ENCODE assay signal across 13 cellular contexts in genomic region chr12:56985714-56986113, GRCh38. TPM values are rescaled to one million over a fixed set of nuclear protein-coding genes. Genes with fewer than 3 reads are reported as not detected.
DNase-seq lines count a peak whose midpoint lies in the region; ATAC-seq, FAIRE-seq and TF ChIP-seq lines count a peak whose summit lies in the region.
"Not testable (repeated sequence)": the region's sequence is repeated elsewhere in the genome, so short reads cannot be mapped to it uniquely, and the experiment has no call there.
"Had no signal": no experiment of that assay in that cellular context is flagged by ENCODE, and none has a peak within 500 bp of the region (broad histone marks: within the 10 kb centered on the region; RNA-seq: fewer than 3 reads in every experiment).

No MANE protein-coding gene starts in this region.

- intact Hi-C loops in vagina (cut with DNase I): loop anchor here (5.0 kb wide), 1 partner anchor 228 kb away; no protein-coding TSS in a partner anchor

- H3K9me3 Mint-ChIP-seq in activated CD8-positive, alpha-beta memory T cell treated with anti-CD3 and anti-CD28 coated beads, Interleukin-2, amount 10 ng/mL, durations not matched to agents 7 days and 5 days (ENCODE audit: low read depth): not testable (repeated sequence)

- not testable (repeated sequence) for H3K27ac ChIP-seq in vagina

- not testable (repeated sequence) for H3K27ac Mint-ChIP-seq in activated CD8-positive, alpha-beta memory T cell treated with anti-CD3 and anti-CD28 coated beads, Interleukin-2, amount 10 ng/mL, durations not matched to agents 7 days and 5 days

- not testable (repeated sequence) for TF ChIP-seq CTCF in GM13976 (IDR thresholded peaks at IDR 0.05; ENCODE audit: borderline replicate concordance, control extremely low read depth, extremely low read depth, insufficient read depth, missing control alignments); bronchial epithelial cell (IDR thresholded peaks at IDR 0.05; ENCODE audit: insufficient read depth, low read length, severe bottlenecking); omental fat pad (IDR thresholded peaks at IDR 0.05); vagina (IDR thresholded peaks at IDR 0.05)

- H3K27me3 Mint-ChIP-seq in activated CD8-positive, alpha-beta memory T cell treated with anti-CD3 and anti-CD28 coated beads, Interleukin-2, amount 10 ng/mL, durations not matched to agents 7 days and 5 days: not testable (repeated sequence)

- DNase-seq in GM13976 (ENCODE audit: low spot score) (peak; percentile 1), NCI-H2029 (lab: John Stamatoyannopoulos, UW) (peak; percentile 61), RPMI7951 (ENCODE audit: low read depth) (peak; percentile 45), bronchial epithelial cell (ENCODE audit: low read depth) (peak; percentile 98), islet precursor cell (peak; percentile 100), vagina (ENCODE audit: extremely low spot score in 2 of 2) (peak; percentile 95 to 97)
- DNase-seq in activated CD8-positive, alpha-beta memory T cell treated with anti-CD3 and anti-CD28 coated beads, Interleukin-2, amount 10 ng/mL, durations not matched to agents 7 days and 5 days; omental fat pad (ENCODE audit: low spot score): not testable (repeated sequence)

- H3K4me3 ChIP-seq in bronchial epithelial cell (ENCODE audit: low read depth, low read length); vagina: not testable (repeated sequence)

- not testable (repeated sequence) for H3K36me3 ChIP-seq in bronchial epithelial cell (ENCODE audit: control insufficient read depth, insufficient read depth, low read length); vagina

- H3K9me3 ChIP-seq in vagina: not testable (repeated sequence)

- H3K4me1 ChIP-seq in vagina: peaks cover 27% of the 10 kb centered on the region

- not testable (repeated sequence) for H3K4me3 Mint-ChIP-seq in activated CD8-positive, alpha-beta memory T cell treated with anti-CD3 and anti-CD28 coated beads, Interleukin-2, amount 10 ng/mL, durations not matched to agents 7 days and 5 days

- CTCF ChIA-PET in activated CD8-positive, alpha-beta memory T cell treated with anti-CD3 and anti-CD28 coated beads, Interleukin-2, amount 10 ng/mL, durations not matched to agents 7 days and 5 days (lab: Charles Lee): interaction anchor here (0.7 to 4.2 kb wide), 4 partner anchors 11 to 146 kb away, joined by 3 to 16 read pairs (median 12); partner anchors contain the start of gene STAT6

- in situ Hi-C loops in GM13976 (cut with MboI; ENCODE audit: low sequenced_read_pairs, unreplicated experiment): loop anchor here (25.0 kb wide), 1 partner anchor 148 kb away; no protein-coding TSS in a partner anchor

- H3K4me1 Mint-ChIP-seq in activated CD8-positive, alpha-beta memory T cell treated with anti-CD3 and anti-CD28 coated beads, Interleukin-2, amount 10 ng/mL, durations not matched to agents 7 days and 5 days: not testable (repeated sequence)

- H3K27me3 ChIP-seq in bronchial epithelial cell (ENCODE audit: control insufficient read depth, insufficient read depth, low read length); vagina: not testable (repeated sequence)

- not testable (repeated sequence) for TF ChIP-seq POLR2A in vagina (IDR thresholded peaks at IDR 0.05)

- ATAC-seq in activated CD8-positive, alpha-beta memory T cell treated with anti-CD3 and anti-CD28 coated beads, Interleukin-2, amount 10 ng/mL, durations not matched to agents 7 days and 5 days: peak; percentile 57
- ATAC-seq in omental fat pad (ENCODE audit: low FRiP score): peak; percentile 86

- H3K36me3 Mint-ChIP-seq in activated CD8-positive, alpha-beta memory T cell treated with anti-CD3 and anti-CD28 coated beads, Interleukin-2, amount 10 ng/mL, durations not matched to agents 7 days and 5 days: not testable (repeated sequence)

- not testable (repeated sequence) for FAIRE-seq in bronchial epithelial cell (lab: Jason Lieb, UNC)

RNA-seq across cellular contexts. Expression of gene ZBTB39, which starts 20.6 kb away (rescaled TPM):
- 2.3 and 2.6 TPM in 2 replicates for total RNA-seq in RPMI7951 (2014; rRNA removed; shearing (Covaris generic))
- total RNA-seq in activated CD8-positive, alpha-beta memory T cell treated with anti-CD3 and anti-CD28 coated beads, Interleukin-2, amount 10 ng/mL, durations not matched to agents 7 days and 5 days: 1 to 10 TPM; 8.8 to 9.3 TPM
- total RNA-seq in bronchial epithelial cell: 5.2 and 5.5 TPM in 2 replicates
- 1 to 10 TPM; 3.5 to 7.2 (median 6.6) TPM for total RNA-seq in omental fat pad
- total RNA-seq in vagina: 6.1 TPM

RNA-seq across cellular contexts. Expression of gene RDH16, which starts 28.3 kb away (rescaled TPM):
- total RNA-seq in RPMI7951 (2014; rRNA removed; shearing (Covaris generic)): 0.29 TPM in 1 of 2 replicates, not detected in the other
- under 1 TPM; 0.35 to 0.91 TPM for total RNA-seq in activated CD8-positive, alpha-beta memory T cell treated with anti-CD3 and anti-CD28 coated beads, Interleukin-2, amount 10 ng/mL, durations not matched to agents 7 days and 5 days
- total RNA-seq in bronchial epithelial cell: 0.51 and 1.6 TPM in 2 replicates
- under 1 TPM in 3 of 4 donors, not detected in 1; 0.36 to 0.56 (median 0.47) TPM for total RNA-seq in omental fat pad
- total RNA-seq in vagina: 2.9 TPM

RNA-seq across cellular contexts. Expression of gene TAC3, which starts 30.6 kb away (rescaled TPM):
- not detected in 2 replicates for total RNA-seq in RPMI7951 (2014; rRNA removed; shearing (Covaris generic))
- total RNA-seq in activated CD8-positive, alpha-beta memory T cell treated with anti-CD3 and anti-CD28 coated beads, Interleukin-2, amount 10 ng/mL, durations not matched to agents 7 days and 5 days: not detected
- not detected in 2 replicates for total RNA-seq in bronchial epithelial cell
- not detected for total RNA-seq in omental fat pad
- not detected for total RNA-seq in vagina
- total RNA-seq: activated T-helper 2 cell treated with anti-CD3 and anti-CD28 coated beads, Interferon-gamma antibody, Interleukin-2, Interleukin-4, amounts not matched to agents 10 μg/mL and 5 μg/mL and 100 μg/mL, durations not matched to agents 14 hours and 24 hours and 36 hours; gastrocnemius medialis; natural killer cell; psoas muscle; tibial nerve had no signal

RNA-seq across cellular contexts. Expression of gene SDR9C7, which starts 51.5 kb away (rescaled TPM):
- total RNA-seq in RPMI7951 (2014; rRNA removed; shearing (Covaris generic)): not detected in 2 replicates
- not detected for total RNA-seq in activated CD8-positive, alpha-beta memory T cell treated with anti-CD3 and anti-CD28 coated beads, Interleukin-2, amount 10 ng/mL, durations not matched to agents 7 days and 5 days
- total RNA-seq in bronchial epithelial cell (0.26 and 4.9 TPM in 2 replicates), omental fat pad (not detected), vagina (11.0 TPM)
- total RNA-seq: activated T-helper 2 cell treated with anti-CD3 and anti-CD28 coated beads, Interferon-gamma antibody, Interleukin-2, Interleukin-4, amounts not matched to agents 10 μg/mL and 5 μg/mL and 100 μg/mL, durations not matched to agents 14 hours and 24 hours and 36 hours; tibial nerve had no signal
